In genomic region chr1:101451888-101452287, GRCh38 we compare ENCODE assay signal across 16 cellular contexts.
DNase-seq lines count a peak whose midpoint lies in the region; ATAC-seq, FAIRE-seq and TF ChIP-seq lines count a peak whose summit lies in the region.
"Had no signal": no experiment of that assay in that cellular context is flagged by ENCODE, and none has a peak within 500 bp of the region (broad histone marks: within the 10 kb centered on the region; RNA-seq: fewer than 3 reads in every experiment).

No MANE protein-coding gene starts in this region.

- no peak for TF ChIP-seq POLR2A in GM12892 (IDR thresholded peaks at IDR 0.05; ENCODE audit: low read depth, low read length)

- H3F3A ChIP-seq in GM23248 (ENCODE audit: insufficient read depth) (no peaks in the 10 kb centered on the region), smooth muscle cell (ENCODE audit: low read depth) (no peaks in the 10 kb centered on the region)

- H3K4me3 ChIP-seq in GM23248 (no peak overlapping the region), smooth muscle cell (no peak overlapping the region)
- H3K4me3 ChIP-seq: esophagus muscularis mucosa, neural progenitor cell had no signal

- H3K9me3 ChIP-seq in GM23248 (ENCODE audit: low read depth) (no peaks in the 10 kb centered on the region), smooth muscle cell (replicated peaks; ENCODE audit: low read depth) (no peaks in the 10 kb centered on the region)
- H3K9me3 ChIP-seq: esophagus muscularis mucosa had no signal

- POLR2A ChIA-PET in T-cell (lab: Charles Lee) = no interaction called here

- no peaks in the 10 kb centered on the region for H3K36me3 Mint-ChIP-seq in T-cell
- H3K36me3 Mint-ChIP-seq: neural progenitor cell had no signal

- H3K4me2 ChIP-seq in GM23248 (ENCODE audit: unreplicated experiment) (no peak overlapping the region), smooth muscle cell (no peak overlapping the region)
- H3K4me2 ChIP-seq: neural progenitor cell had no signal

- peaks cover 33 to 41% (median 39%) of the 10 kb centered on the region in 3 donors for H3K4me1 Mint-ChIP-seq in T-cell
- H3K4me1 Mint-ChIP-seq: neural progenitor cell had no signal

- H3K27ac ChIP-seq in GM23248 (no peak overlapping the region), smooth muscle cell (ENCODE audit: low read depth) (no peak overlapping the region)
- H3K27ac ChIP-seq: C4-2B, esophagus muscularis mucosa, neural progenitor cell had no signal

- peak overlapping the region in 1 of 2 donors; percentile 18 for H3K27ac Mint-ChIP-seq in T-cell
- H3K27ac Mint-ChIP-seq: neural progenitor cell had no signal

- FAIRE-seq in GM12892 (lab: Jason Lieb, UNC) = peak; percentile 76
- FAIRE-seq: bronchial epithelial cell, islet of Langerhans had no signal

- CTCF ChIA-PET in T-cell (lab: Charles Lee) = no interaction called here

- H3K4me1 ChIP-seq in GM23248 (ENCODE audit: insufficient read depth) = no peaks in the 10 kb centered on the region
- H3K4me1 ChIP-seq in smooth muscle cell (ENCODE audit: low read depth) = no peaks in the 10 kb centered on the region
- H3K4me1 ChIP-seq: esophagus muscularis mucosa, neural progenitor cell had no signal

- WGBS in GM23248 (ENCODE audit: low coverage in 1 of 2, low lambda C conversion rate in 2 of 2, missing lambda C conversion rate in 2 of 2), 2 experiments = 54 to 62% methylated on average over 6 of the region's 6 CpGs
- 97% methylated on average over 6 of the region's 6 CpGs for WGBS in smooth muscle cell (ENCODE audit: low lambda C conversion rate)

- no peaks in the 10 kb centered on the region for H3K9me2 ChIP-seq in GM23248 (ENCODE audit: insufficient read depth)

- H4K20me1 ChIP-seq in GM23248 (ENCODE audit: insufficient read depth) (no peaks in the 10 kb centered on the region), smooth muscle cell (ENCODE audit: low read depth) (no peaks in the 10 kb centered on the region)

- no peaks in the 10 kb centered on the region for H3K9me3 Mint-ChIP-seq in T-cell

- in situ Hi-C loops in GM23248 (cut with MboI) = no loop called here

- no peak overlapping the region for H2AFZ ChIP-seq in GM23248
- H2AFZ ChIP-seq in smooth muscle cell (ENCODE audit: low read depth) = no peak overlapping the region
- H2AFZ ChIP-seq: neural progenitor cell had no signal

- ATAC-seq in GM19351 (IDR thresholded peaks at IDR 0.05; ENCODE audit: unreplicated experiment) = peak; percentile 66
- peak; percentile 50 for ATAC-seq in HG02884 (IDR thresholded peaks at IDR 0.05; ENCODE audit: unreplicated experiment)
- ATAC-seq in T-cell (replicated peaks in 1 of 4) = peak in 3 of 4 experiments; percentile 47 to 74 (median 48)

- H3K4me3 Mint-ChIP-seq in T-cell = peak overlapping the region in 1 of 3 donors; percentile 20
- H3K4me3 Mint-ChIP-seq: neural progenitor cell had no signal

- no peaks in the 10 kb centered on the region for H3K79me2 ChIP-seq in GM23248 (ENCODE audit: insufficient read depth)
- H3K79me2 ChIP-seq in smooth muscle cell (ENCODE audit: low read depth) = no peaks in the 10 kb centered on the region

- H3K27me3 ChIP-seq in GM23248 (replicated peaks; ENCODE audit: insufficient read depth) = no peaks in the 10 kb centered on the region
- H3K27me3 ChIP-seq in smooth muscle cell (ENCODE audit: low read depth) = no peaks in the 10 kb centered on the region
- H3K27me3 ChIP-seq: esophagus muscularis mucosa, neural progenitor cell had no signal

- H3K27me3 Mint-ChIP-seq in T-cell = peaks cover 3 to 5% of the 10 kb centered on the region in 2 donors

- TF ChIP-seq CTCF in smooth muscle cell (IDR thresholded peaks at IDR 0.05; ENCODE audit: borderline replicate concordance, insufficient read depth, poor library complexity, severe bottlenecking) = no peak

- no peak overlapping the region for H3K9ac ChIP-seq in GM23248
- H3K9ac ChIP-seq in smooth muscle cell (ENCODE audit: low read depth) = no peak overlapping the region
- H3K9ac ChIP-seq: neural progenitor cell had no signal

- H3K36me3 ChIP-seq in GM23248 (ENCODE audit: low read depth) (no peaks in the 10 kb centered on the region), smooth muscle cell (ENCODE audit: low read depth) (no peaks in the 10 kb centered on the region)
- H3K36me3 ChIP-seq: esophagus muscularis mucosa, neural progenitor cell had no signal

- no peak for DNase-seq in GM12892 (ENCODE audit: insufficient read length)
- no peak for DNase-seq in T-cell
- no peak for DNase-seq in GM23248
- no peak for DNase-seq in smooth muscle cell (lab: John Stamatoyannopoulos, UW; ENCODE audit: unreplicated experiment)
- no peak for DNase-seq in HCEC 1CT
- DNase-seq in occipital lobe (lab: John Stamatoyannopoulos, UW) = no peak
- DNase-seq: activated CD4-positive, alpha-beta T cell treated with anti-CD3 and anti-CD28 coated beads, Interleukin-2, amount 50 U/mL, for 4 hours; NCI-H2081; SIG-M5 had no signal
